22 cellular contexts compared by ENCODE assay signal in genomic region chr2:35526741-35527140, GRCh38.
"Had no signal": no experiment of that assay in that cellular context is flagged by ENCODE, and none has a peak within 500 bp of the region (broad histone marks: within the 10 kb centered on the region; RNA-seq: fewer than 3 reads in every experiment).

No MANE protein-coding gene starts in this region.

- H3K9me3 ChIP-seq: body of pancreas, colonic mucosa, gastroesophageal sphincter, neutrophil, pancreas, thoracic aorta, upper lobe of right lung had no signal

- DNase-seq: activated B cell treated with CpG ODN at 0.5 μM for 24 hours; activated CD4-positive, alpha-beta memory T cell treated with anti-CD3 and anti-CD28 coated beads for 36 hours; activated CD4-positive, alpha-beta T cell treated with anti-CD3 and anti-CD28 coated beads for 4 hours; activated gamma-delta T cell treated with Interleukin-2 at 50 U/mL for 16 hours; activated T-cell treated with anti-CD3 and anti-CD28 coated beads for 4 hours; body of pancreas; central memory CD4-positive, alpha-beta T cell; colonic mucosa; heart left ventricle; natural killer cell; pancreas; stimulated activated CD4-positive, alpha-beta T cell treated with anti-CD3 and anti-CD28 coated beads, Interleukin-4, amount 100 ng/mL, for 24 hours; SW 1271; upper lobe of right lung had no signal

- H3K27me3 ChIP-seq: body of pancreas, colonic mucosa, gastroesophageal sphincter, heart left ventricle, neutrophil, pancreas, upper lobe of right lung had no signal

- H3K27ac ChIP-seq: body of pancreas, colonic mucosa, gastroesophageal sphincter, heart left ventricle, neutrophil, pancreas, thoracic aorta, upper lobe of right lung had no signal

- H3K4me3 ChIP-seq: colonic mucosa, gastroesophageal sphincter, heart left ventricle, pancreas, smooth muscle cell, thoracic aorta, upper lobe of right lung had no signal

- ATAC-seq: activated naive CD4-positive, alpha-beta T cell treated with anti-CD3 and anti-CD28 coated beads, Interleukin-2, amount 50 U/mL, for 72 hours; body of pancreas; esophagus mucosa; gastroesophageal sphincter; heart left ventricle; natural killer cell; pancreas; sciatic nerve; stimulated activated effector memory CD8-positive, alpha-beta T cell treated with anti-CD3 and anti-CD28 coated beads, Interleukin-12 subunit alpha, Interleukin-12 subunit beta, amount 100 ng/mL, for 72 hours; upper lobe of right lung had no signal

- H3K4me2 ChIP-seq: smooth muscle cell had no signal

- H3K4me1 ChIP-seq: body of pancreas, colonic mucosa, gastroesophageal sphincter, heart left ventricle, pancreas, upper lobe of right lung had no signal

- H3K36me3 ChIP-seq: colonic mucosa, gastroesophageal sphincter, heart left ventricle, neutrophil, pancreas, thoracic aorta, upper lobe of right lung had no signal
